In genomic region chr6:24125980-24126379, GRCh38 we compare ENCODE assay signal across 9 cellular contexts. TPM values are rescaled to one million over a fixed set of nuclear protein-coding genes. Genes with fewer than 3 reads are reported as not detected.
DNase-seq lines count a peak whose midpoint lies in the region; ATAC-seq lines count a peak whose summit lies in the region.
"Had no signal": no experiment of that assay in that cellular context is flagged by ENCODE, and none has a peak within 500 bp of the region (broad histone marks: within the 10 kb centered on the region; RNA-seq: fewer than 3 reads in every experiment).

Gene NRSN1 (plus strand): TSS chr6:24126215. CDS start chr6:24134328, 8,113 bp downstream.

- no peak within 1 kb of the TSS for H3K9ac ChIP-seq in neuronal stem cell (ENCODE audit: low read depth, low read length, poor library complexity)

- H3K18ac ChIP-seq in neuronal stem cell (ENCODE audit: low read length) = no peak within 1 kb of the TSS

- no peaks in the 10 kb centered on the region for H3K79me1 ChIP-seq in neuronal stem cell (ENCODE audit: low read depth, low read length)

- DNase-seq in H7 (peak; percentile 94), NCI-H2171 (lab: John Stamatoyannopoulos, UW) (peak; percentile 89), cerebellum (ENCODE audit: low spot score) (peak; percentile 78), neuronal stem cell (ENCODE audit: low spot score) (peak; percentile 66), epidermal melanocyte (ENCODE audit: insufficient read length, low spot score) (no peak)

- no peak within 1 kb of the TSS for H2BK15ac ChIP-seq in neuronal stem cell (ENCODE audit: low read length)

- H3K27me3 ChIP-seq in H7 (ENCODE audit: control insufficient read depth, insufficient read depth, low read length) (no peaks in the 10 kb centered on the region), neuronal stem cell (ENCODE audit: control insufficient read depth in 3 of 3, insufficient read depth in 3 of 3, low read depth in 1 of 3, low read length in 3 of 3) (peaks cover 0 to 7% (median 0%) of the 10 kb centered on the region in 3 experiments)

- no peak within 1 kb of the TSS for H3K27ac ChIP-seq in neuronal stem cell (replicated peaks; ENCODE audit: low read length)

- H4K91ac ChIP-seq in neuronal stem cell (ENCODE audit: low read depth, low read length, poor library complexity) = no peak within 1 kb of the TSS

- ATAC-seq in HG02885 (IDR thresholded peaks at IDR 0.05; ENCODE audit: poor library complexity, unreplicated experiment) = no peak
- no peak for ATAC-seq in HG02884 (IDR thresholded peaks at IDR 0.05; ENCODE audit: unreplicated experiment)
- ATAC-seq in HG02571 (IDR thresholded peaks at IDR 0.05; ENCODE audit: unreplicated experiment) = no peak

- H3K14ac ChIP-seq in neuronal stem cell (ENCODE audit: low read length) = no peak within 1 kb of the TSS

- peak within 1 kb of the TSS; percentile 60 for H3K4me3 ChIP-seq in H7 (ENCODE audit: insufficient read depth, low read depth, low read length)
- peak within 1 kb of the TSS; percentile 46 to 74 for H3K4me3 ChIP-seq in neuronal stem cell (ENCODE audit: low read length in 2 of 2)

- peaks cover 2 to 3% of the 10 kb centered on the region in 2 donors for H3K4me1 ChIP-seq in neuronal stem cell (ENCODE audit: control insufficient read depth in 2 of 2, insufficient read depth in 1 of 2, low read depth in 1 of 2, low read length in 2 of 2)

- H2BK5ac ChIP-seq in neuronal stem cell (ENCODE audit: low read length) = no peak within 1 kb of the TSS

- H4K8ac ChIP-seq in neuronal stem cell (ENCODE audit: low read depth, low read length) = no peak within 1 kb of the TSS

- no peak within 1 kb of the TSS for H3K23ac ChIP-seq in neuronal stem cell (ENCODE audit: low read depth, low read length, poor library complexity)

- no peak within 1 kb of the TSS for H2BK120ac ChIP-seq in neuronal stem cell (ENCODE audit: low read depth, low read length)

- no peaks in the 10 kb centered on the region for H3K36me3 ChIP-seq in H7 (replicated peaks; ENCODE audit: control insufficient read depth, insufficient read depth, low read length)
- H3K36me3 ChIP-seq in neuronal stem cell (replicated peaks in 1 of 2; ENCODE audit: control insufficient read depth in 2 of 2, insufficient read depth in 2 of 2, low read length in 2 of 2) = no peaks in the 10 kb centered on the region

- H3K4ac ChIP-seq in neuronal stem cell (ENCODE audit: low read length) = no peak within 1 kb of the TSS

- H2BK12ac ChIP-seq in neuronal stem cell (ENCODE audit: low read length) = no peak within 1 kb of the TSS

- no CpG with 5 or more reads among the region's 37 CpGs for WGBS in neuronal stem cell (ENCODE audit: extremely low coverage in 2 of 2, insufficient read length in 2 of 2, insufficient replicate concordance in 1 of 2), 2 donors

- H2AK5ac ChIP-seq in neuronal stem cell (ENCODE audit: low read depth, low read length) = no peak within 1 kb of the TSS

- H3K9me3 ChIP-seq in neuronal stem cell (replicated peaks in 1 of 2; ENCODE audit: control insufficient read depth in 2 of 2, insufficient read depth in 1 of 2, low read depth in 1 of 2, low read length in 2 of 2) = no peaks in the 10 kb centered on the region

- peak within 1 kb of the TSS; percentile 79 for H2AFZ ChIP-seq in neuronal stem cell (ENCODE audit: low read length)

- peak within 1 kb of the TSS; percentile 85 for H3K4me2 ChIP-seq in neuronal stem cell (ENCODE audit: insufficient read depth, low read length, poor library complexity, severe bottlenecking)

RNA-seq across cellular contexts. Expression of gene NRSN1, which starts in this region (rescaled TPM):
- total RNA-seq in H7 (2014; rRNA removed; shearing (Covaris generic)) = not detected in 2 replicates
- total RNA-seq in cerebellum = 26.8 TPM
- 0.70 TPM for polyA plus RNA-seq in neuronal stem cell (2013, experiment 1 of 2)
- 0.55 TPM for polyA plus RNA-seq in neuronal stem cell (2013, experiment 2 of 2)
- total RNA-seq: IMR-90 had no signal
- polyA plus RNA-seq: IMR-90 had no signal

Comparison
In these comparisons a context has a peak if more than half of its experiments do, and no peak if none do; other contexts are left out.
1. RNA of gene NRSN1 (total RNA-seq): 26.8 TPM in cerebellum (single experiment); not detected in H7; every median in the first group is over 10 times any median in the second.
2. Peak in DNase-seq and H3K4me3 ChIP-seq in H7; RNA of the gene not detected or under 1 TPM.